ENCODE assay signal across 14 cellular contexts in the genomic region with DNA sequence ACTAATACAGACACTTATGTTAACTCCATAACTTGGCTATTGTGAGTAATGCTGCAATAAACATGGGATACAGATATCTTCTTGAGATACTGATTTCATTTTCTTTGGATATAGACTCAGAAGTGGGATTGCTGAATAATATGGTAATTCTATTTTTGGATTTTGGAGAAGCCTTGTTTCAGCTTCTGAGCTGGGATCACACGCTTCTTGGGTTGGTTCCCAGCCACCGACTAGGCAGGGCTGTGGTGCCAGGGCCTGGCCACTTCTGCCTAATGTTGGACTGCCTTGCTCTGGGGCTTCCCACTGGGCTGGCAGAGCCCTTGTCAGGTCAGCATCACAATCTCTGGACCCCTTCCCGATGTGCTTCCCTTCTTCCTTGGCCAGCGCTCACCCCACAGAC. TPM values are rescaled to one million over a fixed set of nuclear protein-coding genes. Genes with fewer than 3 reads are reported as not detected.
DNase-seq lines count a peak whose midpoint lies in the region; TF ChIP-seq lines count a peak whose summit lies in the region.
"Had no signal": no experiment of that assay in that cellular context is flagged by ENCODE, and none has a peak within 500 bp of the region (broad histone marks: within the 10 kb centered on the region; RNA-seq: fewer than 3 reads in every experiment).

No MANE protein-coding gene starts in this region.

- H4K20me1 ChIP-seq in osteoblast (ENCODE audit: insufficient read depth, low read length): no peaks in the 10 kb centered on the region

- peaks cover 47% of the 10 kb centered on the region for H3K4me1 ChIP-seq in osteoblast (ENCODE audit: insufficient read depth, low read length)
- H3K4me1 ChIP-seq: prostate gland had no signal

- H2AFZ ChIP-seq in osteoblast (ENCODE audit: low read length): no peak overlapping the region

- intact Hi-C loops in head of caudate nucleus (cut with DNase I): no loop called here

- H3K36me3 ChIP-seq in osteoblast (ENCODE audit: insufficient read depth, low read length): no peaks in the 10 kb centered on the region
- H3K36me3 ChIP-seq: prostate gland had no signal

- peak overlapping the region; percentile 27 for H3K4me2 ChIP-seq in osteoblast (ENCODE audit: insufficient read depth, low read length)

- H3K4me3 ChIP-seq in AG04450 (ENCODE audit: low read depth, low read length): no peak overlapping the region
- H3K4me3 ChIP-seq in osteoblast (ENCODE audit: insufficient read depth, low read length): no peak overlapping the region
- H3K4me3 ChIP-seq: K562, prostate gland had no signal

- no peaks in the 10 kb centered on the region; the same call in 1 of the 2 replicates for H3K9me3 ChIP-seq in AG04450 (ENCODE audit: control insufficient read depth, insufficient read depth, low read length)
- H3K9me3 ChIP-seq in osteoblast (ENCODE audit: low read depth, low read length): no peaks in the 10 kb centered on the region
- H3K9me3 ChIP-seq: prostate gland had no signal

- no peak for DNase-seq in AG04450 (ENCODE audit: low read depth, low spot score)
- peak in 25 of 42 donors; percentile 14 to 72 (median 44) for DNase-seq in head of caudate nucleus
- DNase-seq in osteoblast (ENCODE audit: insufficient read length, low spot score, missing footprints): peak; percentile 93
- DNase-seq in HK-2 (ENCODE audit: unreplicated experiment): no peak
- no peak for DNase-seq in HuH-7 (ENCODE audit: low spot score)
- no peak for DNase-seq in germinal center (ENCODE audit: low spot score)
- DNase-seq in ureter (ENCODE audit: low spot score): no peak
- DNase-seq: activated CD8-positive, alpha-beta memory T cell treated with anti-CD3 and anti-CD28 coated beads, Interleukin-2, amount 50 U/mL, for 48 hours; GF-D8; SHP77 treated with DMSO at 0.1 percent for 48 hours had no signal

- CTCF ChIA-PET in AG04450 (lab: Charles Lee): no interaction called here

- H3K27me3 ChIP-seq in AG04450 (ENCODE audit: control insufficient read depth, insufficient read depth, low read length) (no peaks in the 10 kb centered on the region), osteoblast (ENCODE audit: insufficient read depth, low read length) (no peaks in the 10 kb centered on the region)

- TF ChIP-seq CTCF in AG04450 (IDR thresholded peaks at IDR 0.05; ENCODE audit: low read depth, low read length): no peak
- TF ChIP-seq CTCF in osteoblast (IDR thresholded peaks at IDR 0.05; ENCODE audit: extremely low read depth, low read depth, low read length): no peak

- POLR2A ChIA-PET in AG04450 (lab: Yijun Ruan, JAX): interaction anchor here (1.3 kb wide), 1 partner anchor 45 kb away, joined by 8 read pairs; no protein-coding TSS in a partner anchor

- no peaks in the 10 kb centered on the region for H3K79me2 ChIP-seq in osteoblast (ENCODE audit: insufficient read depth, low read length)

- H3K27ac ChIP-seq in AG04450 (ENCODE audit: low read depth, low read length) (peak overlapping the region; percentile 91), angular gyrus (ENCODE audit: low read depth, low read length) (peak overlapping the region; percentile 85), osteoblast (ENCODE audit: low read depth, low read length) (peak overlapping the region; percentile 95)
- H3K27ac ChIP-seq: prostate gland had no signal

RNA-seq across cellular contexts. Expression of gene MCHR1, which starts 14.0 kb away (rescaled TPM):
- 2.3 and 3.1 TPM in 2 replicates for polyA plus RNA-seq in AG04450 (2011; rRNA removed)
- polyA minus RNA-seq in AG04450 (2011; rRNA and poly(A)+ RNA removed): 3.3 and 4.0 TPM in 2 replicates
- 0.59 TPM in 1 of 2 replicates, not detected in the other for total RNA-seq in osteoblast
- not detected for total RNA-seq in ureter
- total RNA-seq: K562, NCI-H460 had no signal

RNA-seq across cellular contexts. Expression of gene MRTFA, which starts 28.8 kb away (rescaled TPM):
- 6.8 and 11.6 TPM in 2 replicates for polyA plus RNA-seq in AG04450 (2011; rRNA removed)
- polyA minus RNA-seq in AG04450 (2011; rRNA and poly(A)+ RNA removed): 38.9 and 50.6 TPM in 2 replicates
- total RNA-seq in osteoblast (29.8 and 34.0 TPM in 2 replicates), ureter (64.2 TPM)

Comparison
In these comparisons a context has a peak if more than half of its experiments do, and no peak if none do; other contexts are left out.
1. DNase-seq: peak in head of caudate nucleus (25 of 42) and osteoblast (single experiment); none in AG04450 (single experiment), HK-2 (single experiment), HuH-7 (single experiment), germinal center (single experiment) and ureter (single experiment).
2. Peak in every context shown above with its lines, with median percentiles within 50 percentile points of each other: H3K27ac ChIP-seq.